1 cellular context compared by ENCODE assay signal in genomic region chr18:76981388-76981968, GRCh38.
TF ChIP-seq lines count a peak whose summit lies in the region.

No MANE protein-coding gene starts in this region.

TF ChIP-seq in GM12878, 131 proteins besides CTCF, POLR2A, EP300 and RAD21 (continued from another document):
- TF ChIP-seq PBX3 (IDR thresholded peaks at IDR 0.05; ENCODE audit: insufficient replicate concordance, low read depth, low read length) (peak; percentile 15), CREB1 (IDR thresholded peaks at IDR 0.05; ENCODE audit: low read depth) (0 out of 2 replicates have a peak, but pooled peaks have one; percentile 17), SUPT20H (IDR thresholded peaks at IDR 0.05; ENCODE audit: borderline replicate concordance, control insufficient read depth, low read depth, low read length) (no peak), USF2 (IDR thresholded peaks at IDR 0.05; ENCODE audit: borderline replicate concordance, low read depth, low read length) (no peak), NRF1 (conservative IDR thresholded peaks at IDR 0.05; ENCODE audit: low read depth, low read length) (no peak), NFIC (IDR thresholded peaks at IDR 0.05; ENCODE audit: low read depth, low read length) (0 out of 2 replicates have a peak, but pooled peaks have one; percentile 21), FOXM1 (IDR thresholded peaks at IDR 0.05; ENCODE audit: low read depth, low read length) (0 out of 2 replicates have a peak, but pooled peaks have one; percentile 43), YBX1 (IDR thresholded peaks at IDR 0.05) (no peak), PKNOX1 (IDR thresholded peaks at IDR 0.05) (peak; percentile 69), MYB (IDR thresholded peaks at IDR 0.05; ENCODE audit: borderline replicate concordance, low read depth, low read length) (no peak), PRDM15 (CRISPR knock-in tag; IDR thresholded peaks at IDR 0.05) (no peak), ZNF687 (IDR thresholded peaks at IDR 0.05) (peak; percentile 82; the same call in 1 of the 2 replicates), SIX5 (IDR thresholded peaks at IDR 0.05; ENCODE audit: low read depth, low read length, severe bottlenecking) (no peak), GATAD2B (conservative IDR thresholded peaks at IDR 0.05; ENCODE audit: low read depth) (peak; percentile 68; the same call in 1 of the 2 replicates), MEF2B (IDR thresholded peaks at IDR 0.05; ENCODE audit: partially characterized antibody, poor library complexity, severe bottlenecking) (peak; percentile 97), KAT2A (conservative IDR thresholded peaks at IDR 0.05; ENCODE audit: control insufficient read depth, low read depth, low read length) (no peak), RELB (IDR thresholded peaks at IDR 0.05; ENCODE audit: low read depth) (peak; percentile 86), REST (IDR thresholded peaks at IDR 0.05; ENCODE audit: low read depth, low read length) (no peak), ETV6 (conservative IDR thresholded peaks at IDR 0.05 in 1 of 2, IDR thresholded peaks at IDR 0.05 in 1 of 2; ENCODE audit: borderline replicate concordance in 1 of 2, low read depth in 1 of 2) (no peak), RELA (IDR thresholded peaks at IDR 0.05; ENCODE audit: borderline replicate concordance, partially characterized antibody) (peak; percentile 47), CEBPB (IDR thresholded peaks at IDR 0.05; ENCODE audit: borderline replicate concordance in 1 of 2, low read depth in 2 of 2, low read length in 2 of 2) (no peak), ATF2 (IDR thresholded peaks at IDR 0.05; ENCODE audit: low read length) (0 out of 2 replicates have a peak, but pooled peaks have one; percentile 40)
